In genomic region chr21:44011123-44011773, GRCh38 we compare ENCODE assay signal across 8 cellular contexts. TPM values are rescaled to one million over a fixed set of nuclear protein-coding genes. Genes with fewer than 3 reads are reported as not detected.
DNase-seq lines count a peak whose midpoint lies in the region; ATAC-seq and TF ChIP-seq lines count a peak whose summit lies in the region.

No MANE protein-coding gene starts in this region.

- peaks cover 0 to 47% (median 19%) of the 10 kb centered on the region in 3 donors for H3K4me1 ChIP-seq in gastroesophageal sphincter

- no peak for TF ChIP-seq EP300 in gastroesophageal sphincter (IDR thresholded peaks at IDR 0.05)

- no peaks in the 10 kb centered on the region for H3K9me3 ChIP-seq in gastroesophageal sphincter

- no peaks in the 10 kb centered on the region for H3K36me3 Mint-ChIP-seq in T-cell

- H3K4me1 Mint-ChIP-seq in T-cell, result peaks cover 39 to 49% (median 43%) of the 10 kb centered on the region in 3 donors

- H3K27ac Mint-ChIP-seq in T-cell, result peak overlapping the region; percentile 92 to 94

- CTCF ChIA-PET in T-cell (lab: Charles Lee), result no interaction called here

- peak overlapping the region; percentile 91 to 99 (median 94) for H3K27ac ChIP-seq in gastroesophageal sphincter

- H3K27me3 ChIP-seq in gastroesophageal sphincter, result no peaks in the 10 kb centered on the region

- H3K36me3 ChIP-seq in gastroesophageal sphincter, result no peaks in the 10 kb centered on the region

- no peak for DNase-seq in GM12865 (ENCODE audit: low read depth)
- no peak for DNase-seq in T-cell
- DNase-seq in retinal pigment epithelial cell (ENCODE audit: low read depth), result no peak
- no peak for DNase-seq in NCI-H2081 treated with DMSO at 0.1 percent for 48 hours (lab: John Stamatoyannopoulos, UW)
- DNase-seq in stimulated activated CD4-positive, alpha-beta T cell treated with anti-CD3 and anti-CD28 coated beads, Interleukin-2, amount 100 ng/mL, for 24 hours, result no peak

- no peak for TF ChIP-seq POLR2A in gastroesophageal sphincter (IDR thresholded peaks at IDR 0.05)

- POLR2A ChIA-PET in T-cell (lab: Charles Lee), result interaction anchor here in 1 of 2 donors (0.6 kb wide), 1 partner anchor 46 kb away, joined by 12 read pairs; no protein-coding TSS in a partner anchor

- H3K27me3 Mint-ChIP-seq in T-cell, result no peaks in the 10 kb centered on the region

- peak overlapping the region; percentile 84 to 96 (median 87) for H3K4me3 Mint-ChIP-seq in T-cell

- peak overlapping the region; percentile 92 for H3K4me3 ChIP-seq in GM12865 (ENCODE audit: low read depth, low read length)
- H3K4me3 ChIP-seq in gastroesophageal sphincter, result peak overlapping the region; percentile 78 to 97
- H3K4me3 ChIP-seq in retinal pigment epithelial cell (ENCODE audit: low read length), result peak overlapping the region; percentile 64

- ATAC-seq in T-cell (replicated peaks in 1 of 4) (no peak), gastroesophageal sphincter (no peak), HG02938 (IDR thresholded peaks at IDR 0.05; ENCODE audit: unreplicated experiment) (no peak), GM18909 (IDR thresholded peaks at IDR 0.05; ENCODE audit: poor library complexity, unreplicated experiment) (no peak)

- no peaks in the 10 kb centered on the region for H3K9me3 Mint-ChIP-seq in T-cell

- WGBS in gastroesophageal sphincter (ENCODE audit: low coverage in 1 of 2), 2 donors, result 27 to 53% methylated on average over 7 to 13 of the region's 20 CpGs

- TF ChIP-seq CTCF in GM12865 (IDR thresholded peaks at IDR 0.05; ENCODE audit: insufficient read depth, low read depth, low read length, missing control alignments), result no peak
- TF ChIP-seq CTCF in gastroesophageal sphincter (IDR thresholded peaks at IDR 0.05), result no peak
- TF ChIP-seq CTCF in retinal pigment epithelial cell (conservative IDR thresholded peaks at IDR 0.05; ENCODE audit: low read depth, low read length), result no peak

RNA-seq across cellular contexts. Expression of gene TRAPPC10, which starts 0.9 kb away (rescaled TPM):
- total RNA-seq in T-cell, result 100 to 1,000 TPM in 2 of 5 donors, 10 to 100 TPM in 3; 82.5 to 144 (median 92.2) TPM
- total RNA-seq in gastroesophageal sphincter, result 10 to 100 TPM; 17.8 to 58.1 (median 32.4) TPM
